In the genomic region with DNA sequence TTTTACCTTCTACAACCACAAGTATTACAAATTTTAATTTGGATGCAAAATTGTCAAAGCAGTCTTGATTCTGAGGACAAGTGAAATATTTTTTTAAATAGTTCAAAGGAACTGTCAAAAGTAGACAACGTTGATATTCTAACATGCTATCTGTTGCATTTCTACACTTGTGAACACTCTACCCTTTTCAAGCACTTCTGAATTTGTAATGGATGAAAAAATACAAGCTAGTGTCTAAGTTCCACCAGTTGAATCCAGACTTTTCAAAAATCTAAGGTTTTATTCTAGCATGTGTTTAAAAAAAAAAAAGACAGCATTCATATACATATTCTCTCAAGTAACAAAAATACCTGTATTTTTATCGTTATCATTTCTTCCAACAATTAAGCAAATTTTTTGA, we compare ENCODE assay signal across 9 cellular contexts. TPM values are rescaled to one million over a fixed set of nuclear protein-coding genes. Genes with fewer than 3 reads are reported as not detected.
DNase-seq lines count a peak whose midpoint lies in the region; ATAC-seq and TF ChIP-seq lines count a peak whose summit lies in the region.
"Had no signal": no experiment of that assay in that cellular context is flagged by ENCODE, and none has a peak within 500 bp of the region (broad histone marks: within the 10 kb centered on the region; RNA-seq: fewer than 3 reads in every experiment).

No MANE protein-coding gene starts in this region.

- peak overlapping the region; percentile 77 for H3K27ac Mint-ChIP-seq in HFFc6

- H3K4me1 ChIP-seq in mucosa of stomach (ENCODE audit: control insufficient read depth, insufficient read depth, low read length) (peaks cover 12% of the 10 kb centered on the region), Peyer's patch (peaks cover 0 to 38% (median 12%) of the 10 kb centered on the region in 4 donors)

- peak overlapping the region; percentile 94 for H3K9ac ChIP-seq in mucosa of stomach (ENCODE audit: low read length)

- TF ChIP-seq CTCF in AG04449 (IDR thresholded peaks at IDR 0.05; ENCODE audit: insufficient read depth, low read length, missing control alignments) (no peak), HFFc6 (IDR thresholded peaks at IDR 0.05) (no peak), brain microvascular endothelial cell (IDR thresholded peaks at IDR 0.05; ENCODE audit: low read depth, low read length, missing control alignments) (no peak), Peyer's patch (IDR thresholded peaks at IDR 0.05) (no peak)

- no peak for TF ChIP-seq POLR2A in Peyer's patch (IDR thresholded peaks at IDR 0.05)

- H3K27ac ChIP-seq in brain microvascular endothelial cell, result no peak overlapping the region
- H3K27ac ChIP-seq in Peyer's patch, result no peak overlapping the region

- H3K36me3 Mint-ChIP-seq in HFFc6 (ENCODE audit: low read depth), result peaks cover 18% of the 10 kb centered on the region

- H3K9me3 ChIP-seq in mucosa of stomach (ENCODE audit: control insufficient read depth, low read length) (no peaks in the 10 kb centered on the region), Peyer's patch (no peaks in the 10 kb centered on the region)

- in situ Hi-C loops in brain microvascular endothelial cell (cut with HindIII; ENCODE audit: low pct_ligation_motif_present, low sequenced_read_pairs), result no loop called here

- peaks cover 2% of the 10 kb centered on the region for H3K36me3 ChIP-seq in brain microvascular endothelial cell (replicated peaks)
- no peaks in the 10 kb centered on the region for H3K36me3 ChIP-seq in mucosa of stomach (ENCODE audit: control insufficient read depth, insufficient read depth, low read length)
- no peaks in the 10 kb centered on the region for H3K36me3 ChIP-seq in Peyer's patch

- ATAC-seq in GM21360 (IDR thresholded peaks at IDR 0.05; ENCODE audit: unreplicated experiment), result no peak

- peak overlapping the region; percentile 86 for H3K4me3 ChIP-seq in AG04449 (ENCODE audit: low read depth, low read length)
- H3K4me3 ChIP-seq in brain microvascular endothelial cell (ENCODE audit: low read depth, low read length), result peak overlapping the region; percentile 94
- H3K4me3 ChIP-seq in mucosa of stomach (ENCODE audit: low read length), result no peak overlapping the region
- peak overlapping the region in 2 of 4 donors; percentile 73 to 94 for H3K4me3 ChIP-seq in Peyer's patch

- H3K4me1 Mint-ChIP-seq in HFFc6 (ENCODE audit: low read depth), result peaks cover 33% of the 10 kb centered on the region

- H3K27me3 Mint-ChIP-seq in HFFc6 (ENCODE audit: insufficient read depth), result peaks cover 2% of the 10 kb centered on the region; the same call in 1 of the 2 replicates

- H3K27me3 ChIP-seq in brain microvascular endothelial cell (replicated peaks) (no peaks in the 10 kb centered on the region), mucosa of stomach (ENCODE audit: control insufficient read depth, insufficient read depth, low read length) (no peaks in the 10 kb centered on the region), Peyer's patch (no peaks in the 10 kb centered on the region)

- H3K9me3 Mint-ChIP-seq in HFFc6, result no peaks in the 10 kb centered on the region

- H3K4me3 Mint-ChIP-seq in HFFc6, result peak overlapping the region; percentile 97; the same call in 1 of the 2 replicates

- CTCF ChIA-PET in AG04449 (lab: Yijun Ruan, JAX), result interaction anchor here (1.3 to 2.4 kb wide), 2 partner anchors 25 to 90 kb away, joined by 4 to 7 read pairs; no protein-coding TSS in a partner anchor

- POLR2A ChIA-PET in AG04449 (lab: Yijun Ruan, JAX), result no interaction called here

- no peak for DNase-seq in AG04449 (ENCODE audit: low read depth, low spot score)
- no peak for DNase-seq in HFFc6
- no peak for DNase-seq in brain microvascular endothelial cell
- DNase-seq in Peyer's patch, result no peak
- DNase-seq in SK-N-DZ (ENCODE audit: low spot score), result no peak
- no peak for DNase-seq in NCI-H1092 (lab: John Stamatoyannopoulos, UW)
- DNase-seq: stimulated activated CD4-positive, alpha-beta T cell treated with anti-CD3 and anti-CD28 coated beads, Interleukin-12 subunit alpha, Interleukin-12 subunit beta, amount 100 ng/mL, for 4 hours had no signal

RNA-seq across cellular contexts. Expression of gene ARID4B, which starts 2.1 kb away (rescaled TPM):
- 10 to 100 TPM; 19.4 to 22.8 (median 20.5) TPM for total RNA-seq in HFFc6 (2021; fragmentation: NEBNext Ultra II Directional; extraction: Animal tissue kit (Norgen Biotek cat#: 25700))
- total RNA-seq in Peyer's patch, result 100 to 1,000 TPM in 1 of 4 donors, 10 to 100 TPM in 3; 27.0 to 172 (median 70.8) TPM
- 7.6 and 9.6 TPM in 2 replicates for polyA plus RNA-seq in SK-N-DZ (2014; cell fraction: cytosol; rRNA removed)
- 14.1 and 18.4 TPM in 2 replicates for polyA plus RNA-seq in SK-N-DZ (2014; cell fraction: nucleus; rRNA removed)

RNA-seq across cellular contexts. Expression of gene GGPS1, which starts 2.5 kb away (rescaled TPM):
- total RNA-seq in HFFc6 (2021; fragmentation: NEBNext Ultra II Directional; extraction: Animal tissue kit (Norgen Biotek cat#: 25700)), result 10 to 100 TPM; 24.9 to 31.0 (median 26.7) TPM
- 10 to 100 TPM; 12.3 to 23.1 (median 18.5) TPM for total RNA-seq in Peyer's patch
- 29.6 TPM in 2 replicates for polyA plus RNA-seq in SK-N-DZ (2014; cell fraction: cytosol; rRNA removed)
- 11.9 and 16.0 TPM in 2 replicates for polyA plus RNA-seq in SK-N-DZ (2014; cell fraction: nucleus; rRNA removed)

RNA-seq across cellular contexts. Expression of gene TBCE, which starts 41.4 kb away (rescaled TPM):
- 10 to 100 TPM; 20.0 to 29.4 (median 26.0) TPM for total RNA-seq in HFFc6 (2021; fragmentation: NEBNext Ultra II Directional; extraction: Animal tissue kit (Norgen Biotek cat#: 25700))
- 10 to 100 TPM; 17.6 to 58.6 (median 36.4) TPM for total RNA-seq in Peyer's patch
- polyA plus RNA-seq in SK-N-DZ (2014; cell fraction: cytosol; rRNA removed), result 26.7 and 29.7 TPM in 2 replicates
- polyA plus RNA-seq in SK-N-DZ (2014; cell fraction: nucleus; rRNA removed), result 24.8 and 35.0 TPM in 2 replicates
